19 cellular contexts compared by ENCODE assay signal in genomic region chr6:3905853-3906190, GRCh38. TPM values are rescaled to one million over a fixed set of nuclear protein-coding genes. Genes with fewer than 3 reads are reported as not detected.
DNase-seq lines count a peak whose midpoint lies in the region; ATAC-seq, FAIRE-seq and TF ChIP-seq lines count a peak whose summit lies in the region.
"Had no signal": no experiment of that assay in that cellular context is flagged by ENCODE, and none has a peak within 500 bp of the region (broad histone marks: within the 10 kb centered on the region; RNA-seq: fewer than 3 reads in every experiment).

No MANE protein-coding gene starts in this region.

- H3K4me1 ChIP-seq in left ventricle myocardium inferior: peaks cover 37% of the 10 kb centered on the region
- peaks cover 41% of the 10 kb centered on the region for H3K4me1 ChIP-seq in endothelial cell of umbilical vein (ENCODE audit: control insufficient read depth, extremely low read depth, insufficient read depth, low read length)
- H3K4me1 ChIP-seq in mesodermal cell (ENCODE audit: control insufficient read depth, insufficient read depth, low read length, poor library complexity, severe bottlenecking): peaks cover 29% of the 10 kb centered on the region
- H3K4me1 ChIP-seq in thoracic aorta (ENCODE audit: control insufficient read depth in 1 of 2, low read depth in 2 of 2): peaks cover 25 to 70% of the 10 kb centered on the region in 2 donors
- H3K4me1 ChIP-seq in stomach: peaks cover 4 to 20% (median 13%) of the 10 kb centered on the region in 4 donors

- DNase-seq in left ventricle myocardium inferior: no peak
- DNase-seq in left ventricle myocardium superior: no peak
- DNase-seq in endothelial cell of umbilical vein (ENCODE audit: low read depth, low spot score): no peak
- DNase-seq in thoracic aorta (ENCODE audit: low spot score): no peak
- DNase-seq in stomach: no peak
- DNase-seq in H54 (ENCODE audit: insufficient read length, low spot score): no peak
- DNase-seq in naive thymus-derived CD8-positive, alpha-beta T cell: no peak
- DNase-seq: activated CD4-positive, alpha-beta T cell treated with anti-CD3 and anti-CD28 coated beads, Interleukin-2, amount 50 U/mL, for 1 hour; activated naive CD4-positive, alpha-beta T cell treated with anti-CD3 and anti-CD28 coated beads, Interleukin-2, amount 10 ng/mL, durations not matched to agents 7 days and 5 days; activated T-cell treated with anti-CD3 and anti-CD28 coated beads for 4 hours; DMS79; erythroblast; Kasumi-1; midbrain; NCI-H1436; SW 1271 had no signal

- H3K36me3 ChIP-seq in left ventricle myocardium inferior (no peaks in the 10 kb centered on the region), endothelial cell of umbilical vein (ENCODE audit: control insufficient read depth in 2 of 2, extremely low read depth in 1 of 2, insufficient read depth in 2 of 2, low read length in 2 of 2) (no peaks in the 10 kb centered on the region), mesodermal cell (ENCODE audit: control insufficient read depth, insufficient read depth, low read length) (no peaks in the 10 kb centered on the region), thoracic aorta (no peaks in the 10 kb centered on the region), stomach (no peaks in the 10 kb centered on the region)

- CTCF ChIA-PET in endothelial cell of umbilical vein (lab: Charles Lee): interaction anchor here (0.9 to 1.6 kb wide), 5 partner anchors 11 to 72 kb away, joined by 3 to 9 read pairs (median 4); partner anchors contain the start of gene FAM50B

- no peak overlapping the region for H3K27ac Mint-ChIP-seq in naive thymus-derived CD8-positive, alpha-beta T cell
- H3K27ac Mint-ChIP-seq: activated naive CD4-positive, alpha-beta T cell treated with anti-CD3 and anti-CD28 coated beads, Interleukin-2, amount 10 ng/mL, durations not matched to agents 7 days and 5 days had no signal

- H3K27ac ChIP-seq in left ventricle myocardium inferior (replicated peaks) (peak overlapping the region; percentile 79), endothelial cell of umbilical vein (ENCODE audit: insufficient read depth, low read depth, low read length) (no peak overlapping the region), mesodermal cell (ENCODE audit: low read depth, low read length, severe bottlenecking) (peak overlapping the region; percentile 77), thoracic aorta (peak overlapping the region; percentile 45 to 59), stomach (no peak overlapping the region)

- no TSS peak for BruUV-seq in endothelial cell of umbilical vein (replicated peaks; lab: Mats Ljungman, UMichigan)

- H3K4me3 Mint-ChIP-seq in naive thymus-derived CD8-positive, alpha-beta T cell: no peak overlapping the region
- H3K4me3 Mint-ChIP-seq: activated naive CD4-positive, alpha-beta T cell treated with anti-CD3 and anti-CD28 coated beads, Interleukin-2, amount 10 ng/mL, durations not matched to agents 7 days and 5 days had no signal

- peaks cover 55% of the 10 kb centered on the region for H3K79me2 ChIP-seq in endothelial cell of umbilical vein (ENCODE audit: control insufficient read depth, insufficient read depth, low read length)

- dilution Hi-C loops in endothelial cell of umbilical vein (cut with MboI; ENCODE audit: extremely low pct_ligation_motif_present, low sequenced_read_pairs): no loop called here

- ATAC-seq in left ventricle myocardium superior (no peak), thoracic aorta (ENCODE audit: insufficient number of reproducible peaks, low FRiP score, low read depth) (no peak)
- no peak for ATAC-seq in naive thymus-derived CD8-positive, alpha-beta T cell
- ATAC-seq: A549 had no signal

- peak overlapping the region; percentile 8 for H2AFZ ChIP-seq in endothelial cell of umbilical vein (ENCODE audit: low read depth, low read length)

- H4K20me1 ChIP-seq in endothelial cell of umbilical vein (replicated peaks; ENCODE audit: control insufficient read depth, extremely low read depth, insufficient read depth, low read length): no peaks in the 10 kb centered on the region

- no peak overlapping the region for H3K9ac ChIP-seq in endothelial cell of umbilical vein (replicated peaks; ENCODE audit: extremely low read depth, insufficient read depth, low read length)

- intact Hi-C loops in left ventricle myocardium inferior (cut with micrococcal nuclease) (no loop called here), left ventricle myocardium superior (cut with micrococcal nuclease) (no loop called here), endothelial cell of umbilical vein (cut with micrococcal nuclease) (no loop called here), stomach (cut with DNase I; ENCODE audit: low total_unique reads) (no loop called here)

- peaks cover 20 to 75% (median 28%) of the 10 kb centered on the region in 5 donors for H3K27me3 Mint-ChIP-seq in naive thymus-derived CD8-positive, alpha-beta T cell

- TF ChIP-seq POLR2A in endothelial cell of umbilical vein (IDR thresholded peaks at IDR 0.05; ENCODE audit: low read depth, low read length) (no peak), stomach (IDR thresholded peaks at IDR 0.05) (no peak), H54 (IDR thresholded peaks at IDR 0.05; ENCODE audit: low read depth, low read length) (no peak)

- TF ChIP-seq CTCF in left ventricle myocardium inferior (IDR thresholded peaks at IDR 0.05; ENCODE audit: borderline replicate concordance) (no peak), endothelial cell of umbilical vein (IDR thresholded peaks at IDR 0.05; ENCODE audit: extremely low read depth in 1 of 2, insufficient read depth in 1 of 2, low read depth in 1 of 2, low read length in 2 of 2) (no peak), thoracic aorta (IDR thresholded peaks at IDR 0.05) (no peak), stomach (IDR thresholded peaks at IDR 0.05) (no peak)

- no peaks in the 10 kb centered on the region for H3K27me3 ChIP-seq in left ventricle myocardium inferior (ENCODE audit: low read depth)
- H3K27me3 ChIP-seq in endothelial cell of umbilical vein (ENCODE audit: control insufficient read depth in 2 of 2, insufficient read depth in 2 of 2, low read length in 2 of 2): no peaks in the 10 kb centered on the region
- H3K27me3 ChIP-seq in thoracic aorta (replicated peaks; ENCODE audit: insufficient read depth): no peaks in the 10 kb centered on the region
- peaks cover 0 to 3% (median 0%) of the 10 kb centered on the region in 3 donors for H3K27me3 ChIP-seq in stomach

- H3K4me3 ChIP-seq in left ventricle myocardium inferior (no peak overlapping the region), endothelial cell of umbilical vein (replicated peaks in 1 of 3; ENCODE audit: insufficient read depth in 1 of 3, low read depth in 1 of 3, low read length in 3 of 3) (no peak overlapping the region), mesodermal cell (ENCODE audit: extremely low read depth, insufficient read depth, low read length, poor library complexity, severe bottlenecking) (no peak overlapping the region), thoracic aorta (no peak overlapping the region), stomach (no peak overlapping the region)
- H3K4me3 ChIP-seq: A549 had no signal

- TF ChIP-seq EP300 in stomach (IDR thresholded peaks at IDR 0.05): no peak

- no peaks in the 10 kb centered on the region for H3K36me3 Mint-ChIP-seq in naive thymus-derived CD8-positive, alpha-beta T cell
- H3K36me3 Mint-ChIP-seq: activated naive CD4-positive, alpha-beta T cell treated with anti-CD3 and anti-CD28 coated beads, Interleukin-2, amount 10 ng/mL, durations not matched to agents 7 days and 5 days had no signal

- no peaks in the 10 kb centered on the region for H3K9me3 ChIP-seq in left ventricle myocardium inferior (replicated peaks)
- no peaks in the 10 kb centered on the region for H3K9me3 ChIP-seq in endothelial cell of umbilical vein (replicated peaks; ENCODE audit: control insufficient read depth, insufficient read depth, low read length)
- no peaks in the 10 kb centered on the region for H3K9me3 ChIP-seq in mesodermal cell (ENCODE audit: control insufficient read depth, low read length)
- no peaks in the 10 kb centered on the region for H3K9me3 ChIP-seq in thoracic aorta
- H3K9me3 ChIP-seq in stomach: no peaks in the 10 kb centered on the region
- H3K9me3 ChIP-seq: A549 had no signal

- POLR2A ChIA-PET in endothelial cell of umbilical vein (lab: Charles Lee): no interaction called here
- POLR2A ChIA-PET in naive thymus-derived CD8-positive, alpha-beta T cell (lab: Charles Lee): interaction anchor here (0.5 kb wide), 1 partner anchor 879 kb away, joined by 3 read pairs; no protein-coding TSS in a partner anchor

- no peak for FAIRE-seq in endothelial cell of umbilical vein (lab: Jason Lieb, UNC)
- FAIRE-seq in H54 (lab: Jason Lieb, UNC): no peak
- FAIRE-seq: A549, RCC 7860 had no signal

- H3K4me2 ChIP-seq in endothelial cell of umbilical vein (ENCODE audit: insufficient read depth, low read length): no peak overlapping the region
- H3K4me2 ChIP-seq: A549 had no signal

- no peaks in the 10 kb centered on the region for H3K4me1 Mint-ChIP-seq in naive thymus-derived CD8-positive, alpha-beta T cell
- H3K4me1 Mint-ChIP-seq: activated naive CD4-positive, alpha-beta T cell treated with anti-CD3 and anti-CD28 coated beads, Interleukin-2, amount 10 ng/mL, durations not matched to agents 7 days and 5 days had no signal

- H3K9me3 Mint-ChIP-seq in naive thymus-derived CD8-positive, alpha-beta T cell: no peaks in the 10 kb centered on the region
- H3K9me3 Mint-ChIP-seq: activated naive CD4-positive, alpha-beta T cell treated with anti-CD3 and anti-CD28 coated beads, Interleukin-2, amount 10 ng/mL, durations not matched to agents 7 days and 5 days had no signal

- H3K9me1 ChIP-seq in endothelial cell of umbilical vein (replicated peaks; ENCODE audit: control insufficient read depth, extremely low read depth, insufficient read depth, low read length): no peaks in the 10 kb centered on the region

- WGBS in mesodermal cell (ENCODE audit: insufficient coverage in 2 of 2), 2 experiments: 17 to 33% methylated on average over 4 of the region's 8 CpGs
- WGBS in stomach, 5 donors: 48 to 69% (median 67%) methylated on average over 8 of the region's 8 CpGs

RNA-seq across cellular contexts. Expression of gene FAM50B, which starts 56.6 kb away (rescaled TPM):
- total RNA-seq in left ventricle myocardium inferior (23.2 TPM), left ventricle myocardium superior (28.2 TPM), endothelial cell of umbilical vein (10.0 and 10.4 TPM in 2 replicates), thoracic aorta (10 to 100 TPM; 12.4 to 17.3 TPM), stomach (10 to 100 TPM in 1 of 5 donors, 1 to 10 TPM in 3, not detected in 1; 2.0 to 10.9 (median 3.7) TPM)
- polyA plus RNA-seq in endothelial cell of umbilical vein (13.9 and 14.1 TPM in 2 replicates), stomach (10 to 100 TPM in 2 of 3 donors, 1 to 10 TPM in 1; 7.3 to 11.8 (median 11.6) TPM)
- polyA plus RNA-seq in endothelial cell of umbilical vein (2011; cell fraction: cytosol; rRNA removed): 7.9 and 9.2 TPM in 2 replicates
- polyA plus RNA-seq in endothelial cell of umbilical vein (2011; cell fraction: nucleus; rRNA removed): 4.6 and 5.2 TPM in 2 replicates
- polyA plus RNA-seq in endothelial cell of umbilical vein (2012): 8.7 TPM in 2 replicates
- polyA minus RNA-seq in endothelial cell of umbilical vein: 4.6 TPM in 2 replicates
- 4.3 TPM for polyA minus RNA-seq in endothelial cell of umbilical vein (2011; cell fraction: cytosol; rRNA and poly(A)+ RNA removed)
- 0.87 and 2.1 TPM in 2 replicates for polyA minus RNA-seq in endothelial cell of umbilical vein (2011; cell fraction: nucleus; rRNA and poly(A)+ RNA removed)
- polyA plus RNA-seq in mesodermal cell (2013, experiment 1 of 2): 0.22 TPM
- polyA plus RNA-seq in mesodermal cell (2013, experiment 2 of 2): not detected
- 10 to 100 TPM; 11.5 to 12.3 TPM for total RNA-seq in naive thymus-derived CD8-positive, alpha-beta T cell
- 10 to 100 TPM in 1 of 3 donors, 1 to 10 TPM in 2; 2.7 to 12.7 (median 5.8) TPM for polyA plus RNA-seq in naive thymus-derived CD8-positive, alpha-beta T cell

Comparison
In these comparisons a context has a peak if more than half of its experiments do, and no peak if none do; other contexts are left out.
1. H3K27ac ChIP-seq: peak in left ventricle myocardium inferior (single experiment), mesodermal cell (single experiment) and thoracic aorta (2 of 2); none in endothelial cell of umbilical vein (single experiment) and stomach (0 of 5).